ENCODE assay signal across 8 cellular contexts in the genomic region with DNA sequence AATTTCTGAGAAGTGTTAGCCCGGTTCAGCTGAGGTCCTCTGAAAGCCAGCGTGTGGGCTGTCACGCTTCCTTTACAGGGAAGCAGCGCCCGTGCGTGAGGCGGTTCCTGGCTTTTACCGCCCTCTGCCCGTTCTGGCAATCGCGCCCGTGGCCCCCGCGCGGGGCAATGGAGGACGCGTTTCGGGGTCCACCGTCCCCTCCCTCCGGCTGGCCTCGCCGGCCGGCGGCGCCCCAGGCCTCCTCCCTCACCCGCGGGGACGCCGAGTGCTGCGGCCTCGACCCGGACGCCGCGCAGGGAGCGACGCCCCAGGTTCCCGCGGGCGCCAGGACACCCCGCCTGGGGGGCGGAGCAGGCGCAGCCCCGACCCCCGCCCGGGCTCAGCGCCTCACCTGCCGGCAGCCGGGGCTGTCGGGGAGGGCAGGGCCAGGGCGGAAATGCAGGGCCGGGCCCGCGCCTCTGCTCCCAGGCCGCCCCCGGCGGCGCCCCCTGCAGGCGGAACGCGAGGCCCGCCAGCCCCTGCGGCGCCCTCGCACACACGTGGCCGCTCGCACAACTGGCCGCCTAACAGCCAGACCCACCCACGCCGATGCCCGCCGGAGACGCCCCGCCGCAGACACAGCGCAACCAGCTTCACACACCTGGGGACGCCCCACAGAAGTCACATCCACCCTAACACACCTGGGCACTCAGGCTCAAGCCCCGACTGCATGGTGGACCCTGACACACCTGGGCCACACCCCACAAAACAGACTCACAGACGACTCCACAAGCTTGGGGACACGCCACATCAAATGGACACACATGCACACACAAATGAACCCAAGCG. TPM values are rescaled to one million over a fixed set of nuclear protein-coding genes. Genes with fewer than 3 reads are reported as not detected.
DNase-seq lines count a peak whose midpoint lies in the region; ATAC-seq and TF ChIP-seq lines count a peak whose summit lies in the region.

Gene GGACT, minus strand, starts transcription at position 440 of the 828 bp plus-strand sequence. CDS start 56,198 bp downstream, outside the sequence.

- peak; percentile 64 for ATAC-seq in HG03060 (IDR thresholded peaks at IDR 0.05; ENCODE audit: low read depth, unreplicated experiment)
- peak; percentile 85 for ATAC-seq in activated CD8-positive, alpha-beta T cell treated with anti-CD3 and anti-CD28 coated beads, Interleukin-2, amount 10 ng/mL, durations not matched to agents 7 days and 5 days
- ATAC-seq in effector memory CD8-positive, alpha-beta T cell (replicated peaks), result peak; percentile 96

- TF ChIP-seq POLR2A in GM18526 (IDR thresholded peaks at IDR 0.05; ENCODE audit: extremely low read depth, insufficient read length), result peak; percentile 45

- H3K27me3 Mint-ChIP-seq in activated CD8-positive, alpha-beta T cell treated with anti-CD3 and anti-CD28 coated beads, Interleukin-2, amount 10 ng/mL, durations not matched to agents 7 days and 5 days (ENCODE audit: low read depth), result no peaks in the 10 kb centered on the region
- H3K27me3 Mint-ChIP-seq in effector memory CD8-positive, alpha-beta T cell, result peaks cover 0 to 2% of the 10 kb centered on the region in 2 donors

- peaks cover 65% of the 10 kb centered on the region for H3K4me1 Mint-ChIP-seq in activated CD8-positive, alpha-beta T cell treated with anti-CD3 and anti-CD28 coated beads, Interleukin-2, amount 10 ng/mL, durations not matched to agents 7 days and 5 days (ENCODE audit: low read depth)
- H3K4me1 Mint-ChIP-seq in effector memory CD8-positive, alpha-beta T cell (ENCODE audit: low read depth in 2 of 2), result peaks cover 9 to 27% of the 10 kb centered on the region in 2 donors

- H3K4me3 Mint-ChIP-seq in activated CD8-positive, alpha-beta T cell treated with anti-CD3 and anti-CD28 coated beads, Interleukin-2, amount 10 ng/mL, durations not matched to agents 7 days and 5 days, result peak within 1 kb of the TSS; percentile 76
- H3K4me3 Mint-ChIP-seq in effector memory CD8-positive, alpha-beta T cell, result peak within 1 kb of the TSS; percentile 86 to 87

- peaks cover 9% of the 10 kb centered on the region for H3K9me3 Mint-ChIP-seq in activated CD8-positive, alpha-beta T cell treated with anti-CD3 and anti-CD28 coated beads, Interleukin-2, amount 10 ng/mL, durations not matched to agents 7 days and 5 days (ENCODE audit: insufficient read depth)
- H3K9me3 Mint-ChIP-seq in effector memory CD8-positive, alpha-beta T cell, result no peaks in the 10 kb centered on the region

- H3K27ac Mint-ChIP-seq in activated CD8-positive, alpha-beta T cell treated with anti-CD3 and anti-CD28 coated beads, Interleukin-2, amount 10 ng/mL, durations not matched to agents 7 days and 5 days, result peak within 1 kb of the TSS; percentile 95
- peak within 1 kb of the TSS; percentile 90 to 94 for H3K27ac Mint-ChIP-seq in effector memory CD8-positive, alpha-beta T cell

- CTCF ChIA-PET in activated CD8-positive, alpha-beta T cell treated with anti-CD3 and anti-CD28 coated beads, Interleukin-2, amount 10 ng/mL, durations not matched to agents 7 days and 5 days (lab: Charles Lee), result interaction anchor here (0.7 to 15.2 kb wide), 12 partner anchors 8 to 85 kb away, joined by 3 to 167 read pairs (median 3); no protein-coding TSS in a partner anchor

- peaks cover 22% of the 10 kb centered on the region for H3K36me3 Mint-ChIP-seq in activated CD8-positive, alpha-beta T cell treated with anti-CD3 and anti-CD28 coated beads, Interleukin-2, amount 10 ng/mL, durations not matched to agents 7 days and 5 days (ENCODE audit: low read depth)
- peaks cover 11% of the 10 kb centered on the region for H3K36me3 Mint-ChIP-seq in effector memory CD8-positive, alpha-beta T cell (ENCODE audit: insufficient read depth)

- DNase-seq in AG20443 (ENCODE audit: low spot score) (peak; percentile 96), NCI-H345 treated with DMSO at 0.1 percent for 48 hours (lab: John Stamatoyannopoulos, UW; ENCODE audit: unreplicated experiment) (peak; percentile 56), mesenteric fat pad (ENCODE audit: low spot score) (peak; percentile 92)
- peak; percentile 86 for DNase-seq in activated CD8-positive, alpha-beta T cell treated with anti-CD3 and anti-CD28 coated beads, Interleukin-2, amount 10 ng/mL, durations not matched to agents 7 days and 5 days
- DNase-seq in effector memory CD8-positive, alpha-beta T cell, result peak; percentile 78 to 82 (median 81)
- DNase-seq in stimulated activated CD8-positive, alpha-beta memory T cell treated with anti-CD3 and anti-CD28 coated beads, Interleukin-15, amount 100 ng/mL, for 48 hours (ENCODE audit: low read depth in 2 of 2), result peak; percentile 77 to 78

- POLR2A ChIA-PET in activated CD8-positive, alpha-beta T cell treated with anti-CD3 and anti-CD28 coated beads, Interleukin-2, amount 10 ng/mL, durations not matched to agents 7 days and 5 days (lab: Charles Lee), result interaction anchor here (0.5 to 2.0 kb wide), 7 partner anchors 9 to 86 kb away, joined by 3 to 9 read pairs (median 3); partner anchors contain the start of gene TMTC4

RNA-seq across cellular contexts. Expression of gene GGACT, which starts in this region (rescaled TPM):
- 1 to 10 TPM; 3.1 to 3.5 TPM for total RNA-seq in activated CD8-positive, alpha-beta T cell treated with anti-CD3 and anti-CD28 coated beads, Interleukin-2, amount 10 ng/mL, durations not matched to agents 7 days and 5 days
- total RNA-seq in mesenteric fat pad, result 3.9 TPM

Comparison
In these comparisons a context has a peak if more than half of its experiments do, and no peak if none do; other contexts are left out.
1. Peak in every context shown above with its lines: DNase-seq and ATAC-seq.